In genomic region chr2:69524799-69525198, GRCh38 we compare ENCODE assay signal across 1 cellular context.
TF ChIP-seq lines count a peak whose summit lies in the region.

No MANE protein-coding gene starts in this region.

TF ChIP-seq in WTC11, 78 proteins besides CTCF, POLR2A, EP300 and RAD21 (continued from another document):
- TF ChIP-seq STAT6 (CRISPR knock-in tag; conservative IDR thresholded peaks at IDR 0.05; ENCODE audit: low read depth): no peak
- TF ChIP-seq MAX (CRISPR knock-in tag; IDR thresholded peaks at IDR 0.05): no peak
- no peak for TF ChIP-seq ZMAT4 (CRISPR knock-in tag; IDR thresholded peaks at IDR 0.05)
- TF ChIP-seq CREB1 (CRISPR knock-in tag; IDR thresholded peaks at IDR 0.05): no peak
- no peak for TF ChIP-seq IRF2 (CRISPR knock-in tag; IDR thresholded peaks at IDR 0.05; ENCODE audit: borderline replicate concordance, low read depth)
TF ChIP-seq in WTC11: peak in this region for 0.
